In the genomic region with DNA sequence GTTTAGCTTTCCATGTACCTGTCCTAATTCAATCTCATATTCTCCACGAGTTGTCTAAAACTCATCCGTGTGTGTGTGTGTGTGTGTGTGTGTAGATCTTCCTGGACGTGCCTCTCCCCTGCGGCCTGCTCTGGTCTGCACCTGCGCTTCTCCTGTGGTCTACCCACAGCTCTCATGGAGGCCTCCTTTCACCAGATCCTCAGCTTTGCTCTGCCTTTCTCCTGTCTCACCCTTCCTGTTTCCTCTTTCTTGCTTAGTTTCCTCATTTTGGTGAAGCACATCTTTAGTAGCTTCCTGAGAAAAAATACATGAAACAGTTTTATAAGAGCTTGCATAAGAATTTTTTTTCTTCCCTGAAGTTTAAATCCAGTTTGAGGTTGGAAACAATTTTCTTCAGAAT, we compare ENCODE assay signal across 8 cellular contexts. TPM values are rescaled to one million over a fixed set of nuclear protein-coding genes. Genes with fewer than 3 reads are reported as not detected.
A peak's percentile ranks its signal among the peaks of the same experiment; 100 is the strongest.
DNase-seq lines count a peak whose midpoint lies in the region; ATAC-seq and TF ChIP-seq lines count a peak whose summit lies in the region.

No MANE protein-coding gene starts in this region.

- H3K9ac ChIP-seq in OCI-LY1 (ENCODE audit: low read length) = no peak overlapping the region; the same call in 1 of the 2 replicates

- peak; percentile 8 for DNase-seq in stimulated activated CD4-positive, alpha-beta T cell treated with anti-CD3 and anti-CD28 coated beads, Interleukin-1b, Interleukin-23, amount 100 ng/mL, for 48 hours
- no peak for DNase-seq in stimulated activated CD4-positive, alpha-beta T cell treated with anti-CD3 and anti-CD28 coated beads, Interleukin-12 subunit alpha, Interleukin-12 subunit beta, amount 100 ng/mL, for 4 hours
- DNase-seq in mucosa of descending colon (peak in 1 of 3 donors; percentile 37), suprapubic skin (ENCODE audit: low spot score in 2 of 2) (no peak), PC-9 (no peak), T-helper 9 cell (no peak)

- no peak for TF ChIP-seq EP300 in suprapubic skin (IDR thresholded peaks at IDR 0.05)

- H3K4me3 ChIP-seq in OCI-LY1 (ENCODE audit: low read depth, low read length, poor library complexity, severe bottlenecking) (no peak overlapping the region), mucosa of descending colon (no peak overlapping the region), suprapubic skin (no peak overlapping the region), PC-9 (no peak overlapping the region)

- ATAC-seq in HG03045 (IDR thresholded peaks at IDR 0.05; ENCODE audit: unreplicated experiment) (peak; percentile 94), mucosa of descending colon (peak; percentile 62)

- BruUV-seq in PC-9 (replicated peaks; lab: Mats Ljungman, UMichigan) = no TSS peak

- H3K36me3 ChIP-seq in OCI-LY1 (ENCODE audit: insufficient read depth, low read length) (peaks cover 1% of the 10 kb centered on the region; the same call in 1 of the 2 replicates), mucosa of descending colon (ENCODE audit: low read depth) (no peaks in the 10 kb centered on the region), suprapubic skin (no peaks in the 10 kb centered on the region), PC-9 (ENCODE audit: low read depth) (no peaks in the 10 kb centered on the region; the same call in 1 of the 2 replicates)

- 80% methylated on average over 5 of the region's 5 CpGs for WGBS in suprapubic skin

- H3K27ac ChIP-seq in OCI-LY1 (ENCODE audit: low read depth, low read length, poor library complexity, severe bottlenecking) (peak overlapping the region; percentile 61), suprapubic skin (no peak overlapping the region), PC-9 (no peak overlapping the region)

- 0 out of 2 replicates have a peak, but pooled peaks cover 2% of the 10 kb centered on the region for H3K9me3 ChIP-seq in OCI-LY1 (ENCODE audit: low read length)
- H3K9me3 ChIP-seq in mucosa of descending colon = peaks cover 2% of the 10 kb centered on the region
- H3K9me3 ChIP-seq in suprapubic skin = no peaks in the 10 kb centered on the region
- H3K9me3 ChIP-seq in PC-9 (ENCODE audit: insufficient read depth, low read depth) = 0 out of 2 replicates have a peak, but pooled peaks cover 2% of the 10 kb centered on the region

- intact Hi-C loops in mucosa of descending colon (cut with DNase I, micrococcal nuclease) = no loop called here
- intact Hi-C loops in PC-9 (cut with micrococcal nuclease; ENCODE audit: unreplicated experiment) = no loop called here

- no peaks in the 10 kb centered on the region for H3K9me2 ChIP-seq in OCI-LY1 (ENCODE audit: low read depth, low read length)
- no peaks in the 10 kb centered on the region for H3K9me2 ChIP-seq in PC-9 (ENCODE audit: insufficient read depth)

- TF ChIP-seq POLR2A in suprapubic skin (IDR thresholded peaks at IDR 0.05) = no peak

- POLR2A ChIA-PET in PC-9 (lab: Charles Lee; ENCODE audit: unreplicated experiment) = no interaction called here

- TF ChIP-seq CTCF in OCI-LY1 (IDR thresholded peaks at IDR 0.05; ENCODE audit: low read length) (no peak), mucosa of descending colon (IDR thresholded peaks at IDR 0.05) (no peak), suprapubic skin (IDR thresholded peaks at IDR 0.05) (no peak), PC-9 (conservative IDR thresholded peaks at IDR 0.05) (no peak)

- H3K79me2 ChIP-seq in OCI-LY1 (ENCODE audit: insufficient read depth, low read length) (peaks cover 47% of the 10 kb centered on the region), PC-9 (ENCODE audit: low read depth) (peaks cover 3% of the 10 kb centered on the region)

- no peaks in the 10 kb centered on the region for H3K27me3 ChIP-seq in OCI-LY1 (ENCODE audit: insufficient read depth, low read length)
- H3K27me3 ChIP-seq in suprapubic skin = no peaks in the 10 kb centered on the region
- H3K27me3 ChIP-seq in PC-9 (ENCODE audit: insufficient read depth, low read depth) = no peaks in the 10 kb centered on the region

- CTCF ChIA-PET in PC-9 (lab: Charles Lee) = interaction anchor here (0.6 kb wide), 1 partner anchor 27 kb away, joined by 4 read pairs; no protein-coding TSS in a partner anchor

- H2AFZ ChIP-seq in OCI-LY1 (ENCODE audit: low read length) = no peak overlapping the region
- no peak overlapping the region for H2AFZ ChIP-seq in PC-9

- H3K4me2 ChIP-seq in OCI-LY1 (ENCODE audit: low read length) (peak overlapping the region; percentile 44; the same call in 1 of the 2 replicates), PC-9 (no peak overlapping the region)

- peaks cover 21% of the 10 kb centered on the region for H3K4me1 ChIP-seq in OCI-LY1 (ENCODE audit: insufficient read depth, low read length, severe bottlenecking)
- no peaks in the 10 kb centered on the region for H3K4me1 ChIP-seq in mucosa of descending colon (ENCODE audit: low read depth)
- peaks cover 5% of the 10 kb centered on the region for H3K4me1 ChIP-seq in suprapubic skin
- no peaks in the 10 kb centered on the region for H3K4me1 ChIP-seq in PC-9 (replicated peaks; ENCODE audit: insufficient read depth)

- H4K20me1 ChIP-seq in OCI-LY1 (ENCODE audit: insufficient read depth, low read length) (no peaks in the 10 kb centered on the region), PC-9 (ENCODE audit: insufficient read depth) (no peaks in the 10 kb centered on the region)

- no peaks in the 10 kb centered on the region for H3F3A ChIP-seq in OCI-LY1 (ENCODE audit: insufficient read depth, low read length)
- no peaks in the 10 kb centered on the region for H3F3A ChIP-seq in PC-9 (ENCODE audit: insufficient read depth, low read depth)

RNA-seq across cellular contexts. Expression of gene SLX4IP, which starts 18.1 kb away (rescaled TPM):
- total RNA-seq in mucosa of descending colon = 1 to 10 TPM; 5.7 to 9.7 (median 7.7) TPM
- total RNA-seq in suprapubic skin = 1 to 10 TPM; 4.8 to 7.2 (median 5.7) TPM
- 8.2 and 13.4 TPM in 2 replicates for total RNA-seq in PC-9 (2021)

RNA-seq across cellular contexts. Expression of gene MKKS, which starts 19.2 kb away (rescaled TPM):
- total RNA-seq in mucosa of descending colon = 10 to 100 TPM; 21.1 to 30.0 (median 28.2) TPM
- 10 to 100 TPM in 1 of 4 donors, 1 to 10 TPM in 3; 8.7 to 11.2 (median 9.6) TPM for total RNA-seq in suprapubic skin
- 10.2 and 15.2 TPM in 2 replicates for total RNA-seq in PC-9 (2021)
